ENCODE assay signal across 25 cellular contexts in genomic region chr22:27499121-27499520, GRCh38.
A peak's percentile ranks its signal among the peaks of the same experiment; 100 is the strongest.
DNase-seq lines count a peak whose midpoint lies in the region; ATAC-seq, FAIRE-seq and TF ChIP-seq lines count a peak whose summit lies in the region.
"Had no signal": no experiment of that assay in that cellular context is flagged by ENCODE, and none has a peak within 500 bp of the region (broad histone marks: within the 10 kb centered on the region; RNA-seq: fewer than 3 reads in every experiment).

No MANE protein-coding gene starts in this region.

- intact Hi-C loops in endothelial cell of umbilical vein (cut with micrococcal nuclease) (no loop called here), upper lobe of right lung (cut with DNase I) (no loop called here)

- H3K4me3 ChIP-seq in HEK293 (ENCODE audit: low read depth, low read length) (no peak overlapping the region), endothelial cell of umbilical vein (replicated peaks in 1 of 3; ENCODE audit: insufficient read depth in 1 of 3, low read depth in 1 of 3, low read length in 3 of 3) (no peak overlapping the region), upper lobe of right lung (no peak overlapping the region)
- H3K4me3 ChIP-seq: GM23248, HAP-1 had no signal

- H3K36me3 Mint-ChIP-seq in WTC11: no peaks in the 10 kb centered on the region
- H3K36me3 Mint-ChIP-seq: CD8-positive, alpha-beta T cell; T-cell had no signal

- H2AFZ ChIP-seq in endothelial cell of umbilical vein (ENCODE audit: low read depth, low read length): no peak overlapping the region
- H2AFZ ChIP-seq: GM23248 had no signal

- no peaks in the 10 kb centered on the region for H3K9me1 ChIP-seq in endothelial cell of umbilical vein (replicated peaks; ENCODE audit: control insufficient read depth, extremely low read depth, insufficient read depth, low read length)

- TF ChIP-seq CTCF in HEK293 (tag by site-specific recombination; IDR thresholded peaks at IDR 0.05): no peak
- TF ChIP-seq CTCF in WTC11 (IDR thresholded peaks at IDR 0.05): no peak
- no peak for TF ChIP-seq CTCF in endothelial cell of umbilical vein (IDR thresholded peaks at IDR 0.05; ENCODE audit: extremely low read depth in 1 of 2, insufficient read depth in 1 of 2, low read depth in 1 of 2, low read length in 2 of 2)
- TF ChIP-seq CTCF in upper lobe of right lung (IDR thresholded peaks at IDR 0.05): no peak

- H3K27ac Mint-ChIP-seq in WTC11: no peak overlapping the region
- H3K27ac Mint-ChIP-seq: B cell; CD8-positive, alpha-beta T cell; T-cell had no signal

- DNase-seq in WTC11 (ENCODE audit: low spot score) (no peak), endothelial cell of umbilical vein (ENCODE audit: low read depth, low spot score) (peak; percentile 31), upper lobe of right lung (no peak), EL (no peak), HPDE6-E6E7 (ENCODE audit: extremely low spot score) (no peak)
- DNase-seq: CD8-positive, alpha-beta T cell; DMS 273 treated with DMSO at 0.1 percent for 48 hours; DMS79; GM23248; KBM-7; MV-4-11; NCI-H1105; NCI-H146; NCI-H2029 treated with DMSO at 0.1 percent for 48 hours; NCI-H526 treated with DMSO at 0.1 percent for 48 hours; RPMI8226; SHP77; T-cell had no signal

- H3K4me1 ChIP-seq in HEK293 (ENCODE audit: control insufficient read depth, insufficient read depth, low read length) (no peaks in the 10 kb centered on the region), endothelial cell of umbilical vein (ENCODE audit: control insufficient read depth, extremely low read depth, insufficient read depth, low read length) (no peaks in the 10 kb centered on the region), upper lobe of right lung (no peaks in the 10 kb centered on the region)

- BruUV-seq in endothelial cell of umbilical vein (replicated peaks; lab: Mats Ljungman, UMichigan): no TSS peak

- ATAC-seq in WTC11: no peak
- peak; percentile 10 for ATAC-seq in upper lobe of right lung
- no peak for ATAC-seq in GM21576 (IDR thresholded peaks at IDR 0.05; ENCODE audit: unreplicated experiment)
- ATAC-seq: CD8-positive, alpha-beta T cell; T-cell had no signal

- no peak for TF ChIP-seq POLR2A in endothelial cell of umbilical vein (IDR thresholded peaks at IDR 0.05; ENCODE audit: low read depth, low read length)

- H3K4me3 Mint-ChIP-seq in WTC11: no peak overlapping the region
- H3K4me3 Mint-ChIP-seq: B cell; CD8-positive, alpha-beta T cell; T-cell had no signal

- POLR2A ChIA-PET in HEK293 (lab: Yijun Ruan, JAX): no interaction called here
- POLR2A ChIA-PET in WTC11 (lab: Charles Lee): no interaction called here
- POLR2A ChIA-PET in endothelial cell of umbilical vein (lab: Charles Lee): no interaction called here

- H3K9me3 Mint-ChIP-seq in WTC11: peaks cover 9% of the 10 kb centered on the region

- H3K27me3 ChIP-seq in endothelial cell of umbilical vein (ENCODE audit: control insufficient read depth in 2 of 2, insufficient read depth in 2 of 2, low read length in 2 of 2): no peaks in the 10 kb centered on the region
- no peaks in the 10 kb centered on the region for H3K27me3 ChIP-seq in upper lobe of right lung

- CTCF ChIA-PET in HEK293 (lab: Yijun Ruan, JAX): interaction anchor here (0.6 kb wide), 1 partner anchor 102 kb away, joined by 6 read pairs; no protein-coding TSS in a partner anchor
- CTCF ChIA-PET in WTC11 (lab: Charles Lee): no interaction called here
- CTCF ChIA-PET in endothelial cell of umbilical vein (lab: Charles Lee): no interaction called here

- no peaks in the 10 kb centered on the region for H3K9me3 ChIP-seq in HEK293 (ENCODE audit: control insufficient read depth, insufficient read depth, low read depth, low read length)
- H3K9me3 ChIP-seq in endothelial cell of umbilical vein (replicated peaks; ENCODE audit: control insufficient read depth, insufficient read depth, low read length): no peaks in the 10 kb centered on the region
- no peaks in the 10 kb centered on the region for H3K9me3 ChIP-seq in upper lobe of right lung
- H3K9me3 ChIP-seq: HAP-1 had no signal

- H4K20me1 ChIP-seq in endothelial cell of umbilical vein (replicated peaks; ENCODE audit: control insufficient read depth, extremely low read depth, insufficient read depth, low read length): no peaks in the 10 kb centered on the region

- peaks cover 19% of the 10 kb centered on the region for H3K4me1 Mint-ChIP-seq in WTC11
- H3K4me1 Mint-ChIP-seq: B cell, T-cell had no signal

- H3K36me3 ChIP-seq in HEK293 (ENCODE audit: control insufficient read depth in 2 of 2, insufficient read depth in 1 of 2, low read length in 2 of 2): no peaks in the 10 kb centered on the region
- H3K36me3 ChIP-seq in endothelial cell of umbilical vein (ENCODE audit: control insufficient read depth in 2 of 2, extremely low read depth in 1 of 2, insufficient read depth in 2 of 2, low read length in 2 of 2): no peaks in the 10 kb centered on the region
- no peaks in the 10 kb centered on the region for H3K36me3 ChIP-seq in upper lobe of right lung
- H3K36me3 ChIP-seq: HAP-1 had no signal

- H3K4me2 ChIP-seq in endothelial cell of umbilical vein (ENCODE audit: insufficient read depth, low read length): no peak overlapping the region

- dilution Hi-C loops in endothelial cell of umbilical vein (cut with MboI; ENCODE audit: extremely low pct_ligation_motif_present, low sequenced_read_pairs): no loop called here

- H3K79me2 ChIP-seq in endothelial cell of umbilical vein (ENCODE audit: control insufficient read depth, insufficient read depth, low read length): no peaks in the 10 kb centered on the region

- no peaks in the 10 kb centered on the region; the same call in 1 of the 2 replicates for H3K27me3 Mint-ChIP-seq in WTC11 (ENCODE audit: low read depth)
- H3K27me3 Mint-ChIP-seq: B cell, T-cell had no signal

- H3K27ac ChIP-seq in HEK293 (ENCODE audit: extremely low read depth, low read depth, low read length) (no peak overlapping the region), endothelial cell of umbilical vein (ENCODE audit: insufficient read depth, low read depth, low read length) (no peak overlapping the region), upper lobe of right lung (no peak overlapping the region)
- H3K27ac ChIP-seq: C4-2B, GM23248, HL-60 had no signal

- H3K9ac ChIP-seq in endothelial cell of umbilical vein (replicated peaks; ENCODE audit: extremely low read depth, insufficient read depth, low read length): no peak overlapping the region
- H3K9ac ChIP-seq: GM23248 had no signal

- no peak for FAIRE-seq in endothelial cell of umbilical vein (lab: Jason Lieb, UNC)
- FAIRE-seq: GM12892 had no signal

TF ChIP-seq in HEK293, 187 proteins besides CTCF, POLR2A, EP300 and RAD21 (continues in another document):
- no peak for TF ChIP-seq ZNF621 (tag by site-specific recombination; IDR thresholded peaks at IDR 0.05)
- TF ChIP-seq YY1 (tag by site-specific recombination; IDR thresholded peaks at IDR 0.05): no peak
- no peak for TF ChIP-seq REPIN1 (tag by site-specific recombination; IDR thresholded peaks at IDR 0.05; ENCODE audit: low read depth)
- TF ChIP-seq, protein P1, sequence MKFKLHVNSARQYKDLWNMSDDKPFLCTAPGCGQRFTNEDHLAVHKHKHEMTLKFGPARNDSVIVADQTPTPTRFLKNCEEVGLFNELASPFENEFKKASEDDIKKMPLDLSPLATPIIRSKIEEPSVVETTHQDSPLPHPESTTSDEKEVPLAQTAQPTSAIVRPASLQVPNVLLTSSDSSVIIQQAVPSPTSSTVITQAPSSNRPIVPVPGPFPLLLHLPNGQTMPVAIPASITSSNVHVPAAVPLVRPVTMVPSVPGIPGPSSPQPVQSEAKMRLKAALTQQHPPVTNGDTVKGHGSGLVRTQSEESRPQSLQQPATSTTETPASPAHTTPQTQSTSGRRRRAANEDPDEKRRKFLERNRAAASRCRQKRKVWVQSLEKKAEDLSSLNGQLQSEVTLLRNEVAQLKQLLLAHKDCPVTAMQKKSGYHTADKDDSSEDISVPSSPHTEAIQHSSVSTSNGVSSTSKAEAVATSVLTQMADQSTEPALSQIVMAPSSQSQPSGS (tag by site-specific recombination; IDR thresholded peaks at IDR 0.05; ENCODE audit: low read depth): no peak
- TF ChIP-seq GLIS1 (tag by site-specific recombination; IDR thresholded peaks at IDR 0.05): peak; percentile 80

TF ChIP-seq in WTC11, 78 proteins besides CTCF, POLR2A, EP300 and RAD21:
- TF ChIP-seq ZNF121 (CRISPR knock-in tag; IDR thresholded peaks at IDR 0.05) (0 out of 2 replicates have a peak, but pooled peaks have one; percentile 3), MXD4 (CRISPR knock-in tag; IDR thresholded peaks at IDR 0.05; ENCODE audit: borderline replicate concordance) (no peak), NFYB (CRISPR knock-in tag; conservative IDR thresholded peaks at IDR 0.05; ENCODE audit: low read depth) (no peak), ZNF416 (CRISPR knock-in tag; IDR thresholded peaks at IDR 0.05) (no peak), ESRRA (CRISPR knock-in tag; IDR thresholded peaks at IDR 0.05; ENCODE audit: borderline replicate concordance) (no peak)

TF ChIP-seq in endothelial cell of umbilical vein, 7 proteins besides CTCF, POLR2A, EP300 and RAD21:
- no peak for TF ChIP-seq POLR2AphosphoS5 (IDR thresholded peaks at IDR 0.05; ENCODE audit: insufficient read depth, low read depth, low read length)
- TF ChIP-seq MYC (IDR thresholded peaks at IDR 0.05; ENCODE audit: low read depth, low read length): no peak
- no peak for TF ChIP-seq EZH2 (IDR thresholded peaks at IDR 0.05; ENCODE audit: borderline replicate concordance, low read depth, low read length, severe bottlenecking)

Comparison
In these comparisons a context has a peak if more than half of its experiments do, and no peak if none do; other contexts are left out.
1. Of the 8 proteins assayed by ChIP-seq in both HEK293 and WTC11: peak only in HEK293: none; only in WTC11: ZNF121; in both: none; in neither: 7.